1 cellular context compared by ENCODE assay signal in the genomic region with DNA sequence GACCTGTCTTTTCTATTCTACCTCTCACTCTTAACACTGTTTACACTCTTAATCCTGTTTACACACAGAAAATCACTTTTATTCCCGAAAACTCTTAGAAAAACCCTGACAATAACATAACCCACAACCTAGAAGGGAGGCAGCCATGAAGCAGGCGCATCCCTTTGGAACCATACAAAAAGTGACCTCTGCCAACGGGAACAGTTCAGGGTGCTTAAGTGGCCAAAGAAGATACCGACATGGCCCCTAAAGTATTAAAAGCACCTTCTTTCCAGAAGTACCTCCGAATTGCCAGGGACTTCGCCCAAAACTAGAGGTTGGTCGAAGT.
TF ChIP-seq lines count a peak whose summit lies in the region.

No MANE protein-coding gene starts in this region.

TF ChIP-seq in HepG2, 621 proteins besides CTCF, POLR2A, EP300 and RAD21:
- TF ChIP-seq MTF2 (CRISPR knock-in tag; IDR thresholded peaks at IDR 0.05; ENCODE audit: borderline replicate concordance) (0 out of 2 replicates have a peak, but pooled peaks have one; percentile 54), ZNF253 (CRISPR knock-in tag; IDR thresholded peaks at IDR 0.05; ENCODE audit: borderline replicate concordance) (no peak), ZBTB7B (CRISPR knock-in tag; IDR thresholded peaks at IDR 0.05) (0 out of 2 replicates have a peak, but pooled peaks have one; percentile 0), PRMT3 (CRISPR knock-in tag; IDR thresholded peaks at IDR 0.05; ENCODE audit: borderline replicate concordance, low read depth) (0 out of 2 replicates have a peak, but pooled peaks have one; percentile 1), ZNF160 (CRISPR knock-in tag; IDR thresholded peaks at IDR 0.05) (0 out of 2 replicates have a peak, but pooled peaks have one; percentile 6), ZNF180 (CRISPR knock-in tag; IDR thresholded peaks at IDR 0.05; ENCODE audit: borderline replicate concordance, low read depth) (0 out of 2 replicates have a peak, but pooled peaks have one; percentile 13)
- TF ChIP-seq, protein P1, sequence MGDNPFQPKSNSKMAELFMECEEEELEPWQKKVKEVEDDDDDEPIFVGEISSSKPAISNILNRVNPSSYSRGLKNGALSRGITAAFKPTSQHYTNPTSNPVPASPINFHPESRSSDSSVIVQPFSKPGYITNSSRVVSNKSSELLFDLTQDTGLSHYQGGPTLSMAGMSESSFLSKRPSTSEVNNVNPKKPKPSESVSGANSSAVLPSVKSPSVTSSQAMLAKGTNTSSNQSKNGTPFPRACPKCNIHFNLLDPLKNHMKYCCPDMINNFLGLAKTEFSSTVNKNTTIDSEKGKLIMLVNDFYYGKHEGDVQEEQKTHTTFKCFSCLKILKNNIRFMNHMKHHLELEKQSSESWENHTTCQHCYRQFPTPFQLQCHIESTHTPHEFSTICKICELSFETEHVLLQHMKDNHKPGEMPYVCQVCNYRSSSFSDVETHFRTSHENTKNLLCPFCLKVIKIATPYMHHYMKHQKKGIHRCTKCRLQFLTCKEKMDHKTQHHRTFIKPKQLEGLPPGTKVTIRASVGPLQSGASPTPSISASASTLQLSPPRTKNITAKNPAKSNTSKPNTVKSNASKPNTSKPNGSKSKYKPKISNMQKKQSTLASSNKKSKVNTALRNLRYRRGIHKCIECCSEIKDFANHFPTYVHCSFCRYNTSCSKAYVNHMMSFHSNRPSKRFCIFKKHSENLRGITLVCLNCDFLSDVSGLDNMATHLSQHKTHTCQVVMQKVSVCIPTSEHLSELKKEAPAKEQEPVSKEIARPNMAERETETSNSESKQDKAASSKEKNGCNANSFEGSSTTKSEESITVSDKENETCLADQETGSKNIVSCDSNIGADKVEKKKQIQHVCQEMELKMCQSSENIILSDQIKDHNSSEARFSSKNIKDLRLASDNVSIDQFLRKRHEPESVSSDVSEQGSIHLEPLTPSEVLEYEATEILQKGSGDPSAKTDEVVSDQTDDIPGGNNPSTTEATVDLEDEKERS (CRISPR knock-in tag; IDR thresholded peaks at IDR 0.05): no peak
